In genomic region chr1:16420719-16421118, GRCh38 we compare ENCODE assay signal across 1 cellular context.
TF ChIP-seq lines count a peak whose summit lies in the region.

No MANE protein-coding gene starts in this region.

TF ChIP-seq in H1, 55 proteins besides CTCF, POLR2A, EP300 and RAD21:
- TF ChIP-seq SP2 (IDR thresholded peaks at IDR 0.05; ENCODE audit: low read length) (no peak), CBX8 (IDR thresholded peaks at IDR 0.05; ENCODE audit: borderline replicate concordance, low read depth, low read length) (no peak), RBBP5 (IDR thresholded peaks at IDR 0.05; ENCODE audit: borderline replicate concordance, low read depth, low read length) (no peak), EZH2 (IDR thresholded peaks at IDR 0.05; ENCODE audit: low read depth, low read length, severe bottlenecking) (no peak), CHD1 (IDR thresholded peaks at IDR 0.05; ENCODE audit: low read depth, low read length) (no peak), RXRA (IDR thresholded peaks at IDR 0.05; ENCODE audit: insufficient read depth, low read depth, low read length) (no peak), CBX5 (IDR thresholded peaks at IDR 0.05; ENCODE audit: low read depth, low read length) (no peak), POLR2AphosphoS5 (IDR thresholded peaks at IDR 0.05; ENCODE audit: low read depth, low read length) (no peak), ATF3 (IDR thresholded peaks at IDR 0.05; ENCODE audit: insufficient read depth, low read depth, low read length) (no peak), SRF (IDR thresholded peaks at IDR 0.05; ENCODE audit: low read depth, low read length) (no peak), SUZ12 (IDR thresholded peaks at IDR 0.05; ENCODE audit: low read length) (no peak), CHD7 (IDR thresholded peaks at IDR 0.05; ENCODE audit: insufficient replicate concordance, low read length) (no peak), MAFK (IDR thresholded peaks at IDR 0.05; ENCODE audit: low read depth, low read length) (no peak), KDM1A (IDR thresholded peaks at IDR 0.05; ENCODE audit: borderline replicate concordance, low read length) (no peak), USF2 (IDR thresholded peaks at IDR 0.05; ENCODE audit: low read length) (no peak), SIX5 (IDR thresholded peaks at IDR 0.05; ENCODE audit: low read depth, low read length) (no peak), SIN3A (conservative IDR thresholded peaks at IDR 0.05 in 1 of 2, IDR thresholded peaks at IDR 0.05 in 1 of 2; ENCODE audit: low read depth in 1 of 2, low read length in 2 of 2) (no peak), TAF1 (IDR thresholded peaks at IDR 0.05; ENCODE audit: low read depth, low read length) (no peak), CTBP2 (IDR thresholded peaks at IDR 0.05; ENCODE audit: borderline replicate concordance, insufficient read depth, insufficient read length, low read length) (no peak)
TF ChIP-seq in H1: peak in this region for 0.
